ENCODE assay signal across 8 cellular contexts in genomic region chr14:58637391-58638230, GRCh38.
A peak's percentile ranks its signal among the peaks of the same experiment; 100 is the strongest.
DNase-seq lines count a peak whose midpoint lies in the region; ATAC-seq, FAIRE-seq and TF ChIP-seq lines count a peak whose summit lies in the region.

DACT1 (plus strand) TSS chr14:58637962; CDS start chr14:58638203, 241 bp downstream.

- H3K9me2 ChIP-seq in DOHH2 (replicated peaks; ENCODE audit: control insufficient read depth, low read length) = no peaks in the 10 kb centered on the region

- no peak for TF ChIP-seq CTCF in DOHH2 (IDR thresholded peaks at IDR 0.05; ENCODE audit: low read depth, low read length, poor library complexity, severe bottlenecking)

- H3K4me1 Mint-ChIP-seq in dendritic cell treated with granulocyte-macrophage colony-stimulating factor and Interleukin-4, amounts not matched to agents 40 ng/mL and 50 ng/mL, for 4 days (ENCODE audit: low read depth) = peaks cover 27% of the 10 kb centered on the region

- H3K9me3 Mint-ChIP-seq in dendritic cell treated with granulocyte-macrophage colony-stimulating factor and Interleukin-4, amounts not matched to agents 40 ng/mL and 50 ng/mL, for 4 days = no peaks in the 10 kb centered on the region

- H4K20me1 ChIP-seq in DOHH2 (ENCODE audit: control insufficient read depth, insufficient read depth, low read depth, low read length) = no peaks in the 10 kb centered on the region

- FAIRE-seq in HTR-8/SVneo (lab: Jason Lieb, UNC) (peak; percentile 96), RCC 7860 (lab: Jason Lieb, UNC) (no peak)

- no peaks in the 10 kb centered on the region for H3K79me2 ChIP-seq in DOHH2 (ENCODE audit: control insufficient read depth, low read length)

- H3F3A ChIP-seq in DOHH2 (ENCODE audit: control insufficient read depth, insufficient read depth) = no peaks in the 10 kb centered on the region

- H3K4me1 ChIP-seq in DOHH2 (ENCODE audit: control insufficient read depth, low read length) = peaks cover 14% of the 10 kb centered on the region

- no peak within 1 kb of the TSS for H3K27ac ChIP-seq in DOHH2 (ENCODE audit: low read depth, low read length)

- H3K9me3 ChIP-seq in DOHH2 (ENCODE audit: control insufficient read depth, insufficient read depth, low read length) = no peaks in the 10 kb centered on the region

- H3K27me3 Mint-ChIP-seq in dendritic cell treated with granulocyte-macrophage colony-stimulating factor and Interleukin-4, amounts not matched to agents 40 ng/mL and 50 ng/mL, for 4 days = peaks cover 41% of the 10 kb centered on the region

- no peaks in the 10 kb centered on the region for H3K36me3 Mint-ChIP-seq in dendritic cell treated with granulocyte-macrophage colony-stimulating factor and Interleukin-4, amounts not matched to agents 40 ng/mL and 50 ng/mL, for 4 days (ENCODE audit: low read depth)

- peak within 1 kb of the TSS; percentile 45 for H3K4me2 ChIP-seq in DOHH2 (ENCODE audit: low read length)

- H3K4me3 Mint-ChIP-seq in dendritic cell treated with granulocyte-macrophage colony-stimulating factor and Interleukin-4, amounts not matched to agents 40 ng/mL and 50 ng/mL, for 4 days = peak within 1 kb of the TSS; percentile 80

- ATAC-seq in GM21360 (IDR thresholded peaks at IDR 0.05; ENCODE audit: unreplicated experiment) = peak; percentile 43

- H3K4me3 ChIP-seq in DOHH2 (ENCODE audit: low read length) = peak within 1 kb of the TSS; percentile 59

- intact Hi-C loops in dendritic cell treated with granulocyte-macrophage colony-stimulating factor and Interleukin-4, amounts not matched to agents 40 ng/mL and 50 ng/mL, for 4 days (cut with micrococcal nuclease) = loop anchor here (5.0 to 10.0 kb wide), 2 partner anchors 390 to 417 kb away; no protein-coding TSS in a partner anchor

- H3K36me3 ChIP-seq in DOHH2 (ENCODE audit: control insufficient read depth, low read length) = no peaks in the 10 kb centered on the region

- peak within 1 kb of the TSS; percentile 39 for H3K27ac Mint-ChIP-seq in dendritic cell treated with granulocyte-macrophage colony-stimulating factor and Interleukin-4, amounts not matched to agents 40 ng/mL and 50 ng/mL, for 4 days

- H3K27me3 ChIP-seq in DOHH2 (ENCODE audit: control insufficient read depth, low read length) = peaks cover 63% of the 10 kb centered on the region

- peak; percentile 86 for DNase-seq in HTR-8/SVneo (ENCODE audit: insufficient read length, low spot score)
- DNase-seq in activated CD4-positive, CD25-positive, alpha-beta regulatory T cell treated with anti-CD3 and anti-CD28 coated beads, Interleukin-2, amount 50 U/mL, for 72 hours = peak; percentile 43
- peak; percentile 92 for DNase-seq in left kidney (ENCODE audit: low read depth, low spot score)
- peak; percentile 57 for DNase-seq in stimulated activated CD4-positive, alpha-beta T cell treated with anti-CD3 and anti-CD28 coated beads, Interleukin-2, amount 100 ng/mL, for 4 hours (ENCODE audit: low read depth)
- no peak for DNase-seq in RCC 7860 (ENCODE audit: low spot score)
